27 cellular contexts compared by ENCODE assay signal in the genomic region with DNA sequence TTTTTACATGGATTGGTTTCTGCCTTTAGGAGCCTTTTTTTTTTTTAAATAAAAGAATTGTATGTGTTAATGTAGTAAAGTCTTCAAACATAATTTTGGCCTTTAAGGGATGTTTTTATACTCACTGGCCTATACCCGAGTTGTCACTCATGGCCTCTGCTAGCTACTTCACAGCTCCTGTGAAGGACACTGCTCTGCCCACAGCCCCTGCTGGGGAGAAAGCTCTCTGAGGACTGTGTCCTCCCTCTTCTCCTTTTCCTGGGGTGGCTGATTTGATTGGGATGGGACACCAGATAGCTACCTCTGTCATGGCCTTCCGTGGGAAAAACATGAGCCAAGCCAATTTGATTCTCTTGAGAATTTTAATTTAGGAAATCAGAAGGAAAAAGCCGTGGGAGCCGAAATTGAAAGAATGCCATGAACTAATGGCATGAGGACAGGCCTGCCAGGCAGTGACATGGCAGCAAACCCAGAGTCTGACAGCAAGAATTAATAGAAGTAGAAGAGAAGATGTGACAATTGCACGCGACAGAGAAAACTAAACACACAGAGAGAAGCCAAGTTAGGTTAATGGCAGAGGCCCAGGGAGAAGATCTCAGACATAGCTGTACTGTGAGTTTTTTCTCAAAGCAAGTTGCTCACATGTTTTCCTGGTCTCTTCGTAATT.
DNase-seq lines count a peak whose midpoint lies in the region; ATAC-seq and TF ChIP-seq lines count a peak whose summit lies in the region.
"Had no signal": no experiment of that assay in that cellular context is flagged by ENCODE, and none has a peak within 500 bp of the region (broad histone marks: within the 10 kb centered on the region; RNA-seq: fewer than 3 reads in every experiment).

No MANE protein-coding gene starts in this region.

- no peak overlapping the region for H3K9ac ChIP-seq in colonic mucosa (ENCODE audit: low read depth in 2 of 2, low read length in 2 of 2)

- WGBS in gastroesophageal sphincter (ENCODE audit: low coverage in 1 of 2), 2 donors: 20 to 27% methylated on average over 6 to 7 of the region's 7 CpGs
- WGBS in tibial nerve, 2 donors: 29 to 34% methylated on average over 7 of the region's 7 CpGs

- H3K4me1 ChIP-seq in gastroesophageal sphincter: peaks cover 54 to 100% (median 57%) of the 10 kb centered on the region in 3 donors
- H3K4me1 ChIP-seq in tibial nerve: peaks cover 3 to 97% (median 38%) of the 10 kb centered on the region in 4 donors
- H3K4me1 ChIP-seq in colonic mucosa: no peaks in the 10 kb centered on the region
- H3K4me1 ChIP-seq: SJSA1 had no signal

- H3K4me3 ChIP-seq in gastroesophageal sphincter: no peak overlapping the region
- H3K4me3 ChIP-seq in tibial nerve: no peak overlapping the region
- H3K4me3 ChIP-seq in colonic mucosa: no peak overlapping the region
- H3K4me3 ChIP-seq: hepatocyte, SJSA1 had no signal

- TF ChIP-seq EP300 in gastroesophageal sphincter (IDR thresholded peaks at IDR 0.05) (no peak), tibial nerve (IDR thresholded peaks at IDR 0.05) (no peak)

- H3K9me3 ChIP-seq in gastroesophageal sphincter (no peaks in the 10 kb centered on the region), tibial nerve (no peaks in the 10 kb centered on the region), colonic mucosa (no peaks in the 10 kb centered on the region)
- H3K9me3 ChIP-seq: Caco-2, SJSA1 had no signal

- no peaks in the 10 kb centered on the region for H3K36me3 ChIP-seq in gastroesophageal sphincter
- no peaks in the 10 kb centered on the region for H3K36me3 ChIP-seq in tibial nerve
- no peaks in the 10 kb centered on the region for H3K36me3 ChIP-seq in colonic mucosa
- H3K36me3 ChIP-seq: SJSA1, WERI-Rb-1 had no signal

- ATAC-seq in SK-N-SH treated with all-trans-retinoic acid at 6 μM for 48 hours (peak; percentile 67), gastroesophageal sphincter (no peak), GM21526 (IDR thresholded peaks at IDR 0.05; ENCODE audit: low FRiP score, unreplicated experiment) (no peak)
- ATAC-seq: effector memory CD8-positive, alpha-beta T cell had no signal

- H3K27me3 ChIP-seq in gastroesophageal sphincter: no peaks in the 10 kb centered on the region
- H3K27me3 ChIP-seq in tibial nerve: no peaks in the 10 kb centered on the region
- H3K27me3 ChIP-seq in colonic mucosa: no peaks in the 10 kb centered on the region
- H3K27me3 ChIP-seq: hepatocyte, SJSA1 had no signal

- intact Hi-C loops in colonic mucosa (cut with DNase I): no loop called here

- TF ChIP-seq POLR2A in gastroesophageal sphincter (IDR thresholded peaks at IDR 0.05) (no peak), tibial nerve (IDR thresholded peaks at IDR 0.05) (no peak)

- DNase-seq in osteocyte (ENCODE audit: extremely low spot score, unreplicated experiment) (no peak), tibial nerve (ENCODE audit: low spot score in 2 of 2) (no peak), colonic mucosa (no peak), NCI-H2029 treated with DMSO at 0.1 percent for 48 hours (lab: John Stamatoyannopoulos, UW) (no peak), NCI-H187 treated with DMSO at 0.1 percent for 48 hours (lab: John Stamatoyannopoulos, UW) (no peak)
- DNase-seq: activated CD4-positive, alpha-beta T cell treated with anti-CD3 and anti-CD28 coated beads, Interleukin-2, amount 50 U/mL, for 48 hours; amygdala; Caco-2; effector memory CD8-positive, alpha-beta T cell; EL; H9; IMR-90; islet precursor cell; mesendoderm; NCI-H1417 treated with DMSO at 0.1 percent for 48 hours; NCI-H2171 treated with DMSO at 0.1 percent for 48 hours; NCI-H774; T-helper 2 cell; WERI-Rb-1 had no signal

- H3K27ac Mint-ChIP-seq in osteocyte (ENCODE audit: unreplicated experiment): peak overlapping the region; percentile 62
- H3K27ac Mint-ChIP-seq: B cell, H9, progenitor cell of endocrine pancreas had no signal

- peak overlapping the region; percentile 47 to 83 (median 66) for H3K27ac ChIP-seq in gastroesophageal sphincter
- H3K27ac ChIP-seq in tibial nerve: peak overlapping the region in 3 of 4 donors; percentile 15 to 74 (median 73)
- H3K27ac ChIP-seq in colonic mucosa: no peak overlapping the region
- H3K27ac ChIP-seq: hepatocyte, SJSA1, WERI-Rb-1 had no signal

- H3K27me3 Mint-ChIP-seq in osteocyte (ENCODE audit: unreplicated experiment): no peaks in the 10 kb centered on the region
- H3K27me3 Mint-ChIP-seq: B cell; central memory CD8-positive, alpha-beta T cell; effector memory CD8-positive, alpha-beta T cell had no signal

- H3K36me3 Mint-ChIP-seq in osteocyte (ENCODE audit: unreplicated experiment): peaks cover 6% of the 10 kb centered on the region

- no peak overlapping the region for H3K4me3 Mint-ChIP-seq in osteocyte (ENCODE audit: unreplicated experiment)
- H3K4me3 Mint-ChIP-seq: B cell; central memory CD8-positive, alpha-beta T cell; effector memory CD8-positive, alpha-beta T cell; H9 had no signal

- peaks cover 86% of the 10 kb centered on the region for H3K4me1 Mint-ChIP-seq in osteocyte (ENCODE audit: unreplicated experiment)
- H3K4me1 Mint-ChIP-seq: B cell had no signal

- TF ChIP-seq CTCF in gastroesophageal sphincter (IDR thresholded peaks at IDR 0.05) (no peak), osteocyte (IDR thresholded peaks at IDR 0.05) (no peak), tibial nerve (IDR thresholded peaks at IDR 0.05) (no peak), colonic mucosa (IDR thresholded peaks at IDR 0.05) (no peak)

- H3K9me3 Mint-ChIP-seq in osteocyte (ENCODE audit: unreplicated experiment): no peaks in the 10 kb centered on the region
- H3K9me3 Mint-ChIP-seq: central memory CD8-positive, alpha-beta T cell; effector memory CD8-positive, alpha-beta T cell; H9 had no signal

TF ChIP-seq in SK-N-SH treated with all-trans-retinoic acid at 6 μM for 48 hours, 23 proteins besides CTCF, POLR2A, EP300 and RAD21:
- peak; percentile 73 for TF ChIP-seq ISL1 (CRISPR knock-in tag; IDR thresholded peaks at IDR 0.05)
- no peak for TF ChIP-seq SNAI2 (CRISPR knock-in tag; IDR thresholded peaks at IDR 0.05)
